In the genomic region with DNA sequence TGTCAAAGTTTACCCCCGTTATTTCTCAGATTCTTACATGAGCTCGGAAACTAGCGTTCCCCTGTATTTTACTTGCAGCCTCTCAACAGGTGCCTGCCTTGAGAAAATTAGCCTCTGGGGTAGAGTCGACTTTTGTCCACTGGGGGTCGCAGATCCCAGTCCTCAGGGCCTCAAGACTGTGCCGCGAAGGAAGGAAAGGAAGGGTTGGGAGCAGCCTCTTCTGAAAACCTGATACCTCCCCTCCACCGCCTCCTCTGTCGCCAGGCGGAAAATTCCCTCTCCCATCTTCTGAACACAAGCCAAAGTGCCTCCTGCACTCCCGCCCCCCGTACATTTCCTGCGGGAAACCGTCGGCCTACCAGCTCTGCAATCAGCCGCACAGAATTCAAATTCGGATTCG, we compare ENCODE assay signal across 8 cellular contexts. TPM values are rescaled to one million over a fixed set of nuclear protein-coding genes. Genes with fewer than 3 reads are reported as not detected.
DNase-seq lines count a peak whose midpoint lies in the region; ATAC-seq and TF ChIP-seq lines count a peak whose summit lies in the region.

No MANE protein-coding gene starts in this region.

- peaks cover 12% of the 10 kb centered on the region for H3K36me3 Mint-ChIP-seq in activated naive CD8-positive, alpha-beta T cell treated with anti-CD3 and anti-CD28 coated beads, Interleukin-2, amount 10 ng/mL, durations not matched to agents 7 days and 5 days

- peaks cover 14% of the 10 kb centered on the region for H3K4me1 Mint-ChIP-seq in activated naive CD8-positive, alpha-beta T cell treated with anti-CD3 and anti-CD28 coated beads, Interleukin-2, amount 10 ng/mL, durations not matched to agents 7 days and 5 days

- H3K27ac ChIP-seq in Karpas-422 (ENCODE audit: low read length): no peak overlapping the region
- H3K27ac ChIP-seq in heart right ventricle: peak overlapping the region in 4 of 10 donors; percentile 60 to 80 (median 68)
- no peak overlapping the region for H3K27ac ChIP-seq in parathyroid adenoma

- WGBS in heart right ventricle, 2 donors: 3 to 4% methylated on average over 16 to 18 of the region's 18 CpGs

- H3K4me3 Mint-ChIP-seq in activated naive CD8-positive, alpha-beta T cell treated with anti-CD3 and anti-CD28 coated beads, Interleukin-2, amount 10 ng/mL, durations not matched to agents 7 days and 5 days: peak overlapping the region; percentile 95

- no peaks in the 10 kb centered on the region for H3K27me3 ChIP-seq in Karpas-422 (ENCODE audit: low read length)
- peaks cover 0 to 47% (median 0%) of the 10 kb centered on the region in 7 donors for H3K27me3 ChIP-seq in heart right ventricle
- no peaks in the 10 kb centered on the region for H3K27me3 ChIP-seq in parathyroid adenoma (ENCODE audit: control insufficient read depth, insufficient read depth, low read length)

- H3K36me3 ChIP-seq in Karpas-422 (ENCODE audit: insufficient read depth, low read length): no peaks in the 10 kb centered on the region
- no peaks in the 10 kb centered on the region for H3K36me3 ChIP-seq in heart right ventricle
- H3K36me3 ChIP-seq in parathyroid adenoma (ENCODE audit: control insufficient read depth, insufficient read depth, low read length): no peaks in the 10 kb centered on the region

- TF ChIP-seq CTCF in heart right ventricle (IDR thresholded peaks at IDR 0.05) (peak in 7 of 9 donors; percentile 46 to 63 (median 53)), parathyroid adenoma (IDR thresholded peaks at IDR 0.05) (peak; percentile 52)

- intact Hi-C loops in heart right ventricle (cut with DNase I): no loop called here

- H3K4me1 ChIP-seq in Karpas-422 (ENCODE audit: low read length): peaks cover 14% of the 10 kb centered on the region
- H3K4me1 ChIP-seq in heart right ventricle: peaks cover 0 to 5% (median 0%) of the 10 kb centered on the region in 9 donors
- no peaks in the 10 kb centered on the region for H3K4me1 ChIP-seq in parathyroid adenoma

- H3K9me3 Mint-ChIP-seq in activated naive CD8-positive, alpha-beta T cell treated with anti-CD3 and anti-CD28 coated beads, Interleukin-2, amount 10 ng/mL, durations not matched to agents 7 days and 5 days: no peaks in the 10 kb centered on the region

- no peaks in the 10 kb centered on the region for H4K20me1 ChIP-seq in Karpas-422 (ENCODE audit: insufficient read depth, low read depth, low read length)

- POLR2A ChIA-PET in activated naive CD8-positive, alpha-beta T cell treated with anti-CD3 and anti-CD28 coated beads, Interleukin-2, amount 10 ng/mL, durations not matched to agents 7 days and 5 days (lab: Charles Lee): interaction anchor here (1.3 to 2.3 kb wide), 4 partner anchors 86 to 248 kb away, joined by 4 to 11 read pairs (median 6); a partner anchor contains a TSS

- H3K4me2 ChIP-seq in Karpas-422 (ENCODE audit: low read depth, low read length, poor library complexity, severe bottlenecking) (peak overlapping the region; percentile 71), parathyroid adenoma (ENCODE audit: low read length) (peak overlapping the region; percentile 75)

- no peaks in the 10 kb centered on the region for H3K9me3 ChIP-seq in Karpas-422 (ENCODE audit: low read length)
- no peaks in the 10 kb centered on the region for H3K9me3 ChIP-seq in heart right ventricle
- no peaks in the 10 kb centered on the region for H3K9me3 ChIP-seq in parathyroid adenoma (ENCODE audit: control insufficient read depth, low read length)

- peak overlapping the region; percentile 78; the same call in 1 of the 2 replicates for H2AFZ ChIP-seq in Karpas-422 (ENCODE audit: low read length)
- peak overlapping the region; percentile 90 for H2AFZ ChIP-seq in parathyroid adenoma

- H3K4me3 ChIP-seq in Karpas-422 (ENCODE audit: low read length) (peak overlapping the region; percentile 68), heart right ventricle (peak overlapping the region; percentile 1 to 76 (median 63)), parathyroid adenoma (ENCODE audit: low read depth, low read length) (peak overlapping the region; percentile 46)

- ATAC-seq in GM19372 (IDR thresholded peaks at IDR 0.05; ENCODE audit: low read depth, unreplicated experiment): peak; percentile 40
- peak; percentile 33 for ATAC-seq in activated naive CD8-positive, alpha-beta T cell treated with anti-CD3 and anti-CD28 coated beads, Interleukin-2, amount 10 ng/mL, durations not matched to agents 7 days and 5 days (ENCODE audit: low read depth)
- ATAC-seq in heart right ventricle: peak; percentile 59 to 89 (median 80)
- ATAC-seq in HG03159 (IDR thresholded peaks at IDR 0.05; ENCODE audit: unreplicated experiment): no peak

- H3K9me2 ChIP-seq in Karpas-422 (replicated peaks; ENCODE audit: insufficient read depth, low read length): no peaks in the 10 kb centered on the region

- H3K27me3 Mint-ChIP-seq in activated naive CD8-positive, alpha-beta T cell treated with anti-CD3 and anti-CD28 coated beads, Interleukin-2, amount 10 ng/mL, durations not matched to agents 7 days and 5 days: no peaks in the 10 kb centered on the region

- H3K27ac Mint-ChIP-seq in activated naive CD8-positive, alpha-beta T cell treated with anti-CD3 and anti-CD28 coated beads, Interleukin-2, amount 10 ng/mL, durations not matched to agents 7 days and 5 days: peak overlapping the region; percentile 97

- DNase-seq in C1 segment of cervical spinal cord (lab: John Stamatoyannopoulos, UW): peak in 11 of 14 donors; percentile 1 to 51 (median 25)
- peak; percentile 80 for DNase-seq in Karpas-422
- DNase-seq in RPMI7951 (ENCODE audit: low read depth): peak; percentile 50
- DNase-seq in activated naive CD8-positive, alpha-beta T cell treated with anti-CD3 and anti-CD28 coated beads, Interleukin-2, amount 10 ng/mL, durations not matched to agents 7 days and 5 days: peak; percentile 46
- peak; percentile 11 to 33 for DNase-seq in heart right ventricle

- H3K9ac ChIP-seq in Karpas-422 (ENCODE audit: low read length) (peak overlapping the region; percentile 70), parathyroid adenoma (no peak overlapping the region)

- H3K79me2 ChIP-seq in Karpas-422 (ENCODE audit: low read length) (no peaks in the 10 kb centered on the region), parathyroid adenoma (no peaks in the 10 kb centered on the region)

RNA-seq across cellular contexts. Expression of a gene that starts 44.4 kb away (rescaled TPM):
- 1.0 and 13.2 TPM in 2 replicates for total RNA-seq in Karpas-422 (2014; rRNA removed; shearing (Covaris generic); ENCODE audit: low replicate concordance)
- total RNA-seq in RPMI7951 (2014; rRNA removed; shearing (Covaris generic)): 7.8 and 19.9 TPM in 2 replicates
- total RNA-seq in activated naive CD8-positive, alpha-beta T cell treated with anti-CD3 and anti-CD28 coated beads, Interleukin-2, amount 10 ng/mL, durations not matched to agents 7 days and 5 days: 10 to 100 TPM; 10.1 to 10.4 TPM
- total RNA-seq in heart right ventricle: under 1 TPM in 8 of 10 donors, not detected in 2; 0.28 to 0.86 (median 0.46) TPM
- 1 to 10 TPM; 1.0 to 1.6 TPM for polyA plus RNA-seq in heart right ventricle

Comparison
In these comparisons a context has a peak if more than half of its experiments do, and no peak if none do; other contexts are left out.
1. DNase-seq: peak in every context shown above with its lines; median percentile 80 in Karpas-422; 50 in RPMI7951; 46 in activated naive CD8-positive, alpha-beta T cell treated with anti-CD3 and anti-CD28 coated beads, Interleukin-2, amount 10 ng/mL, durations not matched to agents 7 days and 5 days; 25 in C1 segment of cervical spinal cord; 22 in heart right ventricle.